ENCODE assay signal across 20 cellular contexts in genomic region chr18:59114160-59114559, GRCh38. TPM values are rescaled to one million over a fixed set of nuclear protein-coding genes. Genes with fewer than 3 reads are reported as not detected.
DNase-seq lines count a peak whose midpoint lies in the region; ATAC-seq and TF ChIP-seq lines count a peak whose summit lies in the region.
"Had no signal": no experiment of that assay in that cellular context is flagged by ENCODE, and none has a peak within 500 bp of the region (broad histone marks: within the 10 kb centered on the region; RNA-seq: fewer than 3 reads in every experiment).

No MANE protein-coding gene starts in this region.

- no peak for ATAC-seq in HG03521 (IDR thresholded peaks at IDR 0.05; ENCODE audit: unreplicated experiment)

- DNase-seq in A172 (ENCODE audit: low spot score) = peak; percentile 40
- peak; percentile 27 for DNase-seq in EL
- peak; percentile 6 for DNase-seq in NCI-H226
- peak; percentile 2 for DNase-seq in iris pigment epithelial cell (ENCODE audit: low read depth)
- DNase-seq in GM20000 (ENCODE audit: low spot score) = no peak
- no peak for DNase-seq in NOMO-1 treated with dmso at 0.1 percent for 144 hours (lab: John Stamatoyannopoulos, UW; ENCODE audit: unreplicated experiment)
- DNase-seq: 8988T, DMS53, H7, HFFc6, Kasumi-1, NCI-H1417, NCI-H1694 treated with DMSO at 0.1 percent for 48 hours, NCI-H2081 treated with DMSO at 0.1 percent for 48 hours, NCI-H2171 treated with DMSO at 0.1 percent for 48 hours, NCI-H446, NCI-H526, Right ventricle myocardium superior, T-helper 2 cell had no signal

- TF ChIP-seq CTCF in GM20000 (IDR thresholded peaks at IDR 0.05; ENCODE audit: extremely low read depth, missing control alignments) = no peak

RNA-seq across cellular contexts. Expression of gene SEC11C, which starts 25.5 kb away (rescaled TPM):
- 30.0 and 35.4 TPM in 2 replicates for total RNA-seq in A172 (2014; rRNA removed; shearing (Covaris generic))

Comparison
In these comparisons a context has a peak if more than half of its experiments do, and no peak if none do; other contexts are left out.
1. DNase-seq: peak in A172 (single experiment), EL (single experiment), NCI-H226 (single experiment) and iris pigment epithelial cell (single experiment); none in GM20000 (single experiment) and NOMO-1 treated with dmso at 0.1 percent for 144 hours (single experiment).